Comparison of ENCODE assay signal across 8 cellular contexts in the genomic region with DNA sequence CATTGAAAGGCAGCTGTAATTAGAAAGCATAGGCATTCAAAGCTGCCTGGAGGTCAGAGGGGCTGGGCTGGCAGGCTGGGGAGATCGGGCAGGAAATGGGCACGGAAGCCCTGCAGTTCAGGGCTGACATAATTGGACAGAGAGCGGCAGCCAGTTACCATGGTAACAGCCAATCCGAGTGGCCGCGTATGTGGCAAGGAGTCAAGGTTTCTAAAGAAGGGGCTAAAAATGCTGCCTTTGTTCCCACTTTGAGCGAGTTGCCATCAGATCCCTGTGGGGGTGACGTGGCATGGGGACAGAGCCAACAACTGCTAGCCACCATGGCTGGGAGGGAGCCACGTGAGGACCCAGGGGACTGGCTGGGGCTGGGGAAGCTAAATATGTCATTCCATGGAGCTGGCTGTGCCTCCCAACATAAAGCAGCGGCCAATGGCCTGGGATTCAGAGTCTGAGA. TPM values are rescaled to one million over a fixed set of nuclear protein-coding genes. Genes with fewer than 3 reads are reported as not detected.
DNase-seq lines count a peak whose midpoint lies in the region; ATAC-seq, FAIRE-seq and TF ChIP-seq lines count a peak whose summit lies in the region.

No MANE protein-coding gene starts in this region.

- FAIRE-seq in A204.1 (lab: Jason Lieb, UNC): peak; percentile 97

- DNase-seq in HCT116 (ENCODE audit: low read depth, low spot score): no peak
- peak in 31 of 34 experiments; percentile 10 to 41 (median 22) for DNase-seq in T-cell
- peak; percentile 32 for DNase-seq in central memory CD4-positive, alpha-beta T cell
- DNase-seq in kidney tubule cell (ENCODE audit: low spot score): peak; percentile 43
- DNase-seq in stimulated activated CD8-positive, alpha-beta memory T cell treated with anti-CD3 and anti-CD28 coated beads, Interleukin-7, amount 100 ng/mL, for 48 hours (ENCODE audit: extremely low read depth in 1 of 2, low read depth in 1 of 2): peak; percentile 6 to 38
- no peak for DNase-seq in ACHN
- no peak for DNase-seq in KG1 (lab: John Stamatoyannopoulos, UW)

- in situ Hi-C loops in ACHN (cut with HindIII; ENCODE audit: low pct_ligation_motif_present, low pct_unique_long_range_greater_than_20kb, low sequenced_read_pairs): no loop called here

- H3K27ac ChIP-seq in HCT116 (ENCODE audit: low read depth, low read length): no peak overlapping the region

- no peaks in the 10 kb centered on the region for H3K36me3 ChIP-seq in HCT116 (ENCODE audit: control insufficient read depth in 1 of 2, insufficient read depth in 2 of 2, low read length in 2 of 2)

- peak overlapping the region; percentile 21 to 65 for H3K27ac Mint-ChIP-seq in T-cell

- POLR2A ChIA-PET in HCT116 (lab: Charles Lee): no interaction called here
- POLR2A ChIA-PET in T-cell (lab: Charles Lee): interaction anchor here (0.7 to 1.0 kb wide), 2 partner anchors 40 to 46 kb away, joined by 3 read pairs; no protein-coding TSS in a partner anchor

- H3K4me3 ChIP-seq in HCT116 (replicated peaks in 1 of 2; ENCODE audit: low read depth in 1 of 2, low read length in 2 of 2): no peak overlapping the region

- 0 out of 2 replicates have a peak, but pooled peaks have one; percentile 26 for ATAC-seq in HCT116
- peak; percentile 50 to 89 (median 82) for ATAC-seq in T-cell (replicated peaks in 1 of 4)

- H3K27me3 Mint-ChIP-seq in T-cell: no peaks in the 10 kb centered on the region

- CTCF ChIA-PET in HCT116 (lab: Charles Lee): no interaction called here
- CTCF ChIA-PET in T-cell (lab: Charles Lee): interaction anchor here (0.6 to 0.7 kb wide), 2 partner anchors 258 to 824 kb away, joined by 3 to 5 read pairs; no protein-coding TSS in a partner anchor

- intact Hi-C loops in HCT116 (cut with micrococcal nuclease): no loop called here

- H3K4me1 ChIP-seq in HCT116 (ENCODE audit: control insufficient read depth in 1 of 2, insufficient read depth in 2 of 2, low read length in 2 of 2): peaks cover under 1 to 10% of the 10 kb centered on the region in 2 experiments

- RAD21 ChIA-PET in HCT116 (lab: Charles Lee; ENCODE audit: low non-redundant PET in 1 of 2, low total read pairs in 2 of 2, uncharacterized antibody in 2 of 2, unreplicated experiment in 2 of 2): interaction anchor here in 1 of 2 experiments (0.7 kb wide), 1 partner anchor 26 kb away, joined by 3 read pairs; no protein-coding TSS in a partner anchor

- H3K4me2 ChIP-seq in HCT116 (ENCODE audit: low read length): no peak overlapping the region

- no peak overlapping the region for H3K9ac ChIP-seq in HCT116 (ENCODE audit: low read length)

- BruUV-seq in HCT116 (replicated peaks; lab: Mats Ljungman, UMichigan): no TSS peak

- TF ChIP-seq POLR2A in HCT116 (IDR thresholded peaks at IDR 0.05; ENCODE audit: borderline replicate concordance, extremely low read depth, insufficient read depth, insufficient read length): no peak

- no peaks in the 10 kb centered on the region for H4K20me1 ChIP-seq in HCT116 (ENCODE audit: insufficient read depth)

- H3K27me3 ChIP-seq in HCT116 (ENCODE audit: insufficient read depth, low read length): no peaks in the 10 kb centered on the region

- TF ChIP-seq RAD21 in HCT116 (IDR thresholded peaks at IDR 0.05; ENCODE audit: low read depth): no peak

- no peak overlapping the region for H2AFZ ChIP-seq in HCT116 (ENCODE audit: low read depth, low read length, poor library complexity, severe bottlenecking)

- no peaks in the 10 kb centered on the region for H3K9me3 ChIP-seq in HCT116 (ENCODE audit: control insufficient read depth in 1 of 2, insufficient read depth in 1 of 2, low read depth in 1 of 2, low read length in 2 of 2)

- H3K79me2 ChIP-seq in HCT116 (ENCODE audit: insufficient read depth, low read length): no peaks in the 10 kb centered on the region

- peak overlapping the region in 2 of 3 donors; percentile 13 to 72 for H3K4me3 Mint-ChIP-seq in T-cell

- H3K9me2 ChIP-seq in HCT116 (ENCODE audit: insufficient read depth): no peaks in the 10 kb centered on the region

- H3K4me1 Mint-ChIP-seq in T-cell: peaks cover 12 to 15% (median 15%) of the 10 kb centered on the region in 3 donors

- H3K36me3 Mint-ChIP-seq in T-cell: no peaks in the 10 kb centered on the region

- H3K9me3 Mint-ChIP-seq in T-cell: no peaks in the 10 kb centered on the region

- no peak for TF ChIP-seq CTCF in HCT116 (IDR thresholded peaks at IDR 0.05 in 2 of 3, conservative IDR thresholded peaks at IDR 0.05 in 1 of 3; ENCODE audit: borderline replicate concordance in 1 of 3, insufficient read depth in 1 of 3, low read depth in 2 of 3, low read length in 2 of 3)

TF ChIP-seq in HCT116, 20 proteins besides CTCF, POLR2A, EP300 and RAD21:
- TF ChIP-seq FOSL1 (IDR thresholded peaks at IDR 0.05; ENCODE audit: low read depth) (no peak), ZNF274 (IDR thresholded peaks at IDR 0.05; ENCODE audit: low read depth, low read length) (no peak), EZH2 (IDR thresholded peaks at IDR 0.05) (no peak), JUND (IDR thresholded peaks at IDR 0.05) (no peak), EGR1 (IDR thresholded peaks at IDR 0.05; ENCODE audit: low read depth) (no peak), CEBPB (IDR thresholded peaks at IDR 0.05; ENCODE audit: low read depth) (no peak), TCF7L2 (IDR thresholded peaks at IDR 0.05; ENCODE audit: borderline replicate concordance, extremely low read depth, insufficient read depth, insufficient read length) (no peak), YY1 (IDR thresholded peaks at IDR 0.05; ENCODE audit: extremely low read depth, insufficient replicate concordance, low read depth, low read length) (no peak), ZFX (IDR thresholded peaks at IDR 0.05) (no peak)
- TF ChIP-seq, protein P1, sequence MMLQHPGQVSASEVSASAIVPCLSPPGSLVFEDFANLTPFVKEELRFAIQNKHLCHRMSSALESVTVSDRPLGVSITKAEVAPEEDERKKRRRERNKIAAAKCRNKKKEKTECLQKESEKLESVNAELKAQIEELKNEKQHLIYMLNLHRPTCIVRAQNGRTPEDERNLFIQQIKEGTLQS (IDR thresholded peaks at IDR 0.05): no peak
- TF ChIP-seq, protein P2, sequence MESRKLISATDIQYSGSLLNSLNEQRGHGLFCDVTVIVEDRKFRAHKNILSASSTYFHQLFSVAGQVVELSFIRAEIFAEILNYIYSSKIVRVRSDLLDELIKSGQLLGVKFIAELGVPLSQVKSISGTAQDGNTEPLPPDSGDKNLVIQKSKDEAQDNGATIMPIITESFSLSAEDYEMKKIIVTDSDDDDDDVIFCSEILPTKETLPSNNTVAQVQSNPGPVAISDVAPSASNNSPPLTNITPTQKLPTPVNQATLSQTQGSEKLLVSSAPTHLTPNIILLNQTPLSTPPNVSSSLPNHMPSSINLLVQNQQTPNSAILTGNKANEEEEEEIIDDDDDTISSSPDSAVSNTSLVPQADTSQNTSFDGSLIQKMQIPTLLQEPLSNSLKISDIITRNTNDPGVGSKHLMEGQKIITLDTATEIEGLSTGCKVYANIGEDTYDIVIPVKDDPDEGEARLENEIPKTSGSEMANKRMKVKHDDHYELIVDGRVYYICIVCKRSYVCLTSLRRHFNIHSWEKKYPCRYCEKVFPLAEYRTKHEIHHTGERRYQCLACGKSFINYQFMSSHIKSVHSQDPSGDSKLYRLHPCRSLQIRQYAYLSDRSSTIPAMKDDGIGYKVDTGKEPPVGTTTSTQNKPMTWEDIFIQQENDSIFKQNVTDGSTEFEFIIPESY (IDR thresholded peaks at IDR 0.05; ENCODE audit: extremely low read depth, insufficient replicate concordance, low read length): no peak
TF ChIP-seq in HCT116: peak in this region for 0.

RNA-seq across cellular contexts. Expression of a gene that starts 44.7 kb away (rescaled TPM):
- 37.8 TPM for total RNA-seq in HCT116 (2021; ENCODE audit: unreplicated experiment)
- polyA plus RNA-seq in HCT116 (2012): 22.8 and 26.1 TPM in 2 replicates
- total RNA-seq in T-cell: 100 to 1,000 TPM in 2 of 5 donors, 10 to 100 TPM in 3; 76.3 to 194 (median 90.8) TPM

RNA-seq across cellular contexts. Expression of a gene that starts 51.1 kb away (rescaled TPM):
- total RNA-seq in HCT116 (2021; ENCODE audit: unreplicated experiment) (45.6 TPM), T-cell (10 to 100 TPM; 12.6 to 30.3 (median 29.3) TPM)
- polyA plus RNA-seq in HCT116 (2012): 37.1 and 42.8 TPM in 2 replicates

Comparison
In these comparisons a context has a peak if more than half of its experiments do, and no peak if none do; other contexts are left out.
1. DNase-seq: peak in T-cell (31 of 34), central memory CD4-positive, alpha-beta T cell (single experiment), kidney tubule cell (single experiment) and stimulated activated CD8-positive, alpha-beta memory T cell treated with anti-CD3 and anti-CD28 coated beads, Interleukin-7, amount 100 ng/mL, for 48 hours (2 of 2); none in HCT116 (single experiment), ACHN (single experiment) and KG1 (single experiment).